27 cellular contexts compared by ENCODE assay signal in genomic region chr18:26764584-26764983, GRCh38.
"Had no signal": no experiment of that assay in that cellular context is flagged by ENCODE, and none has a peak within 500 bp of the region (broad histone marks: within the 10 kb centered on the region; RNA-seq: fewer than 3 reads in every experiment).

No MANE protein-coding gene starts in this region.

- H3K4me3 ChIP-seq: breast epithelium, colonic mucosa, dorsolateral prefrontal cortex, esophagus squamous epithelium, gastroesophageal sphincter, mucosa of descending colon, thoracic aorta, upper lobe of left lung had no signal

- H3K27me3 ChIP-seq: breast epithelium, colonic mucosa, dorsolateral prefrontal cortex, upper lobe of left lung had no signal

- H3K27ac ChIP-seq: colonic mucosa, dorsolateral prefrontal cortex, esophagus squamous epithelium, gastroesophageal sphincter, thoracic aorta, upper lobe of left lung had no signal

- H3K9me3 ChIP-seq: colonic mucosa, esophagus squamous epithelium, mucosa of descending colon, thoracic aorta, upper lobe of left lung had no signal

- H3K36me3 Mint-ChIP-seq: activated naive CD8-positive, alpha-beta T cell treated with anti-CD3 and anti-CD28 coated beads, Interleukin-2, amount 10 ng/mL, durations not matched to agents 7 days and 5 days had no signal

- H3K4me1 ChIP-seq: colonic mucosa, gastroesophageal sphincter, upper lobe of left lung had no signal

- H3K36me3 ChIP-seq: breast epithelium, colonic mucosa, esophagus squamous epithelium, gastroesophageal sphincter, thoracic aorta, upper lobe of left lung had no signal

- H3K4me1 Mint-ChIP-seq: activated naive CD8-positive, alpha-beta T cell treated with anti-CD3 and anti-CD28 coated beads, Interleukin-2, amount 10 ng/mL, durations not matched to agents 7 days and 5 days; naive B cell had no signal

- H3K27me3 Mint-ChIP-seq: activated naive CD8-positive, alpha-beta T cell treated with anti-CD3 and anti-CD28 coated beads, Interleukin-2, amount 10 ng/mL, durations not matched to agents 7 days and 5 days had no signal

- H3K9me3 Mint-ChIP-seq: activated naive CD8-positive, alpha-beta T cell treated with anti-CD3 and anti-CD28 coated beads, Interleukin-2, amount 10 ng/mL, durations not matched to agents 7 days and 5 days had no signal

- DNase-seq: activated CD4-positive, alpha-beta T cell treated with anti-CD3 and anti-CD28 coated beads, Interleukin-2, amount 50 U/mL, for 4 hours; activated CD8-positive, alpha-beta memory T cell treated with anti-CD3 and anti-CD28 coated beads for 24 hours; activated CD8-positive, alpha-beta memory T cell treated with anti-CD3 and anti-CD28 coated beads, Interleukin-2, amount 50 U/mL, for 48 hours; activated naive CD4-positive, alpha-beta T cell treated with anti-CD3 and anti-CD28 coated beads for 36 hours; activated naive CD8-positive, alpha-beta T cell treated with anti-CD3 and anti-CD28 coated beads, Interleukin-2, amount 10 ng/mL, durations not matched to agents 7 days and 5 days; activated T-cell treated with anti-CD3 and anti-CD28 coated beads, Interleukin-2, amount 50 U/mL, for 4 hours; amniotic stem cell; colonic mucosa; dorsolateral prefrontal cortex; esophagus squamous epithelium; head of caudate nucleus; left cardiac atrium; mesenchymal stem cell; mucosa of descending colon; naive B cell; occipital lobe; posterior cingulate gyrus; small intestine; stimulated activated CD4-positive, alpha-beta T cell treated with anti-CD3 and anti-CD28 coated beads, Interleukin-4, amount 100 ng/mL, for 24 hours; stimulated activated naive CD4-positive, alpha-beta T cell treated with Interleukin-2 at 50 U/mL for 16 hours; T-helper 1 cell; T-helper 9 cell; upper lobe of left lung had no signal

- H3K4me3 Mint-ChIP-seq: activated naive CD4-positive, alpha-beta T cell treated with anti-CD3 and anti-CD28 coated beads for 36 hours; activated naive CD8-positive, alpha-beta T cell treated with anti-CD3 and anti-CD28 coated beads, Interleukin-2, amount 10 ng/mL, durations not matched to agents 7 days and 5 days; activated T-cell treated with anti-CD3 and anti-CD28 coated beads, Interleukin-2, amount 50 U/mL, for 4 hours; naive B cell; WTC11 had no signal

- H3K27ac Mint-ChIP-seq: activated naive CD4-positive, alpha-beta T cell treated with anti-CD3 and anti-CD28 coated beads for 36 hours; activated naive CD8-positive, alpha-beta T cell treated with anti-CD3 and anti-CD28 coated beads, Interleukin-2, amount 10 ng/mL, durations not matched to agents 7 days and 5 days; naive B cell; WTC11 had no signal
